Comparison of ENCODE assay signal across 19 cellular contexts in the genomic region with DNA sequence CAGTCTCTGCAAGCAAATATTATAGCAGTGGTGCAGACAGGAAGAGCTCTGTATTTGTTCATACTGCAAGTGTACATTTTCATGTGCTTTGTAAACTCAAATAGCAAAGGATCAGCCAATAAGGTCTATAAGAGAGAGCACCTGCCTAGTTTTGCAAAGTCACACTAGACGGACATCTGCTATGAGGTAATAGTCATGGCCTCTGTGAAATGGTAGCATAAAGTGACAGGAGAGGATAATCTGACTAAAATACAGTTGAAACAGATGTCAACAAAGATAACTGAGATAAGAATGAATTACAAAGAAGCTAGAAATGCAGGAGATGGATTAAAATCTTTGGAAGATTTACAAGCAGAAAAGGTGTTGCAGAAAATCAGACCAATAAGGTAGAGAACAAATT.
DNase-seq lines count a peak whose midpoint lies in the region; ATAC-seq and TF ChIP-seq lines count a peak whose summit lies in the region.
"Had no signal": no experiment of that assay in that cellular context is flagged by ENCODE, and none has a peak within 500 bp of the region (broad histone marks: within the 10 kb centered on the region; RNA-seq: fewer than 3 reads in every experiment).

No MANE protein-coding gene starts in this region.

- H4K20me1 ChIP-seq in Loucy (ENCODE audit: insufficient read depth, low read length, poor library complexity, severe bottlenecking): no peaks in the 10 kb centered on the region

- DNase-seq in DMS153 (lab: John Stamatoyannopoulos, UW) (peak; percentile 88), NCI-H2196 (lab: John Stamatoyannopoulos, UW; ENCODE audit: unreplicated experiment) (peak; percentile 63), SHP77 (lab: John Stamatoyannopoulos, UW) (peak; percentile 66 to 71), OCI-M2 (lab: John Stamatoyannopoulos, UW; ENCODE audit: unreplicated experiment) (no peak), NCI-H1048 (lab: John Stamatoyannopoulos, UW) (no peak), Right ventricle myocardium inferior (ENCODE audit: missing footprints) (no peak)
- DNase-seq: activated CD4-positive, alpha-beta T cell treated with anti-CD3 and anti-CD28 coated beads for 1 hour; activated CD8-positive, alpha-beta T cell treated with anti-CD3 and anti-CD28 coated beads, Interleukin-2, amount 10 ng/mL, durations not matched to agents 7 days and 5 days; activated effector memory CD4-positive, alpha-beta T cell treated with Interleukin-2 at 50 U/mL for 16 hours; activated naive CD8-positive, alpha-beta T cell treated with anti-CD3 and anti-CD28 coated beads, Interleukin-2, amount 10 ng/mL, durations not matched to agents 7 days and 5 days; activated T-cell treated with anti-CD3 and anti-CD28 coated beads for 4 hours; central memory CD4-positive, alpha-beta T cell; left ventricle myocardium superior; naive thymus-derived CD4-positive, alpha-beta T cell; NCI-H446 treated with DMSO at 0.1 percent for 48 hours; occipital lobe had no signal

- H3K4me3 ChIP-seq in Loucy (ENCODE audit: low read length, poor library complexity, severe bottlenecking): no peak overlapping the region
- H3K4me3 ChIP-seq: GM23338 had no signal

- no peaks in the 10 kb centered on the region for H3K27me3 ChIP-seq in Loucy (ENCODE audit: insufficient read depth, low read length, poor library complexity, severe bottlenecking)

- no peaks in the 10 kb centered on the region for H3K9me2 ChIP-seq in Loucy (replicated peaks; ENCODE audit: low read depth, low read length)

- peak overlapping the region; percentile 42; the same call in 1 of the 2 replicates for H2AFZ ChIP-seq in Loucy (ENCODE audit: low read length)
- H2AFZ ChIP-seq: GM23338 had no signal

- no peak for TF ChIP-seq CTCF in Loucy (conservative IDR thresholded peaks at IDR 0.05; ENCODE audit: low read length)

- no peaks in the 10 kb centered on the region for H3K79me2 ChIP-seq in Loucy (ENCODE audit: insufficient read depth, low read length)

- peak overlapping the region; percentile 14 for H3K4me2 ChIP-seq in Loucy (ENCODE audit: low read depth, low read length, poor library complexity, severe bottlenecking)
- H3K4me2 ChIP-seq: GM23338 had no signal

- ATAC-seq in Right ventricle myocardium inferior (no peak), GM18517 (IDR thresholded peaks at IDR 0.05; ENCODE audit: unreplicated experiment) (no peak)
- ATAC-seq: activated CD8-positive, alpha-beta T cell treated with anti-CD3 and anti-CD28 coated beads, Interleukin-2, amount 10 ng/mL, durations not matched to agents 7 days and 5 days; GM23338; left ventricle myocardium superior; naive thymus-derived CD4-positive, alpha-beta T cell had no signal

- no peaks in the 10 kb centered on the region for H3F3A ChIP-seq in Loucy (ENCODE audit: low read depth)

- intact Hi-C loops in Right ventricle myocardium inferior (cut with DNase I): no loop called here

- peaks cover 28% of the 10 kb centered on the region for H3K4me1 ChIP-seq in Loucy (ENCODE audit: insufficient read depth, low read length, poor library complexity, severe bottlenecking)

- no peak overlapping the region for H3K9ac ChIP-seq in Loucy (ENCODE audit: low read depth, low read length, poor library complexity, severe bottlenecking)

- no peaks in the 10 kb centered on the region for H3K9me3 ChIP-seq in Loucy (ENCODE audit: insufficient read depth, low read depth, low read length)

- no peaks in the 10 kb centered on the region for H3K36me3 ChIP-seq in Loucy (ENCODE audit: insufficient read depth, low read length)

Comparison
In these comparisons a context has a peak if more than half of its experiments do, and no peak if none do; other contexts are left out.
1. DNase-seq: peak in DMS153 (single experiment), NCI-H2196 (single experiment) and SHP77 (2 of 2); none in OCI-M2 (single experiment), NCI-H1048 (single experiment) and Right ventricle myocardium inferior (single experiment).